2 cellular contexts compared by ENCODE assay signal in genomic region chr1:2209400-2210083, GRCh38.
TF ChIP-seq lines count a peak whose summit lies in the region.

No MANE protein-coding gene starts in this region.

TF ChIP-seq in HEK293, 187 proteins besides CTCF, POLR2A, EP300 and RAD21 (continued from another document):
- TF ChIP-seq ZNF623 (tag by site-specific recombination; IDR thresholded peaks at IDR 0.05), result no peak
- no peak for TF ChIP-seq ZNF132 (tag by site-specific recombination; IDR thresholded peaks at IDR 0.05; ENCODE audit: borderline replicate concordance)
TF ChIP-seq in HEK293: peak in this region for 1.

TF ChIP-seq in H1, 55 proteins besides CTCF, POLR2A, EP300 and RAD21 (continued from another document):
- TF ChIP-seq NRF1 (IDR thresholded peaks at IDR 0.05; ENCODE audit: low read depth, low read length) (no peak), CREB1 (IDR thresholded peaks at IDR 0.05) (no peak), E2F6 (IDR thresholded peaks at IDR 0.05) (no peak), CTBP2 (IDR thresholded peaks at IDR 0.05; ENCODE audit: borderline replicate concordance, insufficient read depth, insufficient read length, low read length) (no peak), CHD7 (IDR thresholded peaks at IDR 0.05; ENCODE audit: insufficient replicate concordance, low read length) (no peak), FOSL1 (IDR thresholded peaks at IDR 0.05; ENCODE audit: insufficient read depth, low read depth, low read length) (no peak), HDAC6 (IDR thresholded peaks at IDR 0.05; ENCODE audit: low read depth, low read length) (no peak), MAFK (IDR thresholded peaks at IDR 0.05; ENCODE audit: low read depth, low read length) (no peak), TEAD4 (IDR thresholded peaks at IDR 0.05; ENCODE audit: low read depth, low read length) (no peak), SP2 (IDR thresholded peaks at IDR 0.05; ENCODE audit: low read length) (no peak), BACH1 (IDR thresholded peaks at IDR 0.05; ENCODE audit: low read length) (no peak), KDM1A (IDR thresholded peaks at IDR 0.05; ENCODE audit: borderline replicate concordance, low read length) (no peak), SP4 (IDR thresholded peaks at IDR 0.05; ENCODE audit: low read length) (no peak), CBX5 (IDR thresholded peaks at IDR 0.05; ENCODE audit: low read depth, low read length) (no peak)
